16 cellular contexts compared by ENCODE assay signal in the genomic region with DNA sequence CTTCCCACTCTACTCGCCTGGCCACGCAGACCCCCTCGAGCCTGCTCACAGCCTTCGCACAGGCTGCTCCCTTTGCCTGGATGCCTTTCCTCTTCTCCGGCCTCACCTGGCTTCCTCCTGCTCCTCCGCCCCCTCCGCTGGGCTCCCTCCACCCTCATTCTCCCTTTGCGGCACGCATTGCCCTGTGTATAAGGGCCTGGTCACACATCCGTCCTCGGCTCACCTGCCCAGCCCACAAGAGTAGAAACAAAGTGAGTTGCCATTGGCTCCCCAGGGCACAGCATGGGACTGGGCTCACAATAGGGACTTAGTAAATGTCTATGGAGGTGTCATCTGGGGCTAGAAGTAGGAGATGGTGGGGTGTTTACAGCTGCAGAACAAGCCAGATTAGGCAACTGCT. TPM values are rescaled to one million over a fixed set of nuclear protein-coding genes. Genes with fewer than 3 reads are reported as not detected.
DNase-seq lines count a peak whose midpoint lies in the region; ATAC-seq and TF ChIP-seq lines count a peak whose summit lies in the region.
"Had no signal": no experiment of that assay in that cellular context is flagged by ENCODE, and none has a peak within 500 bp of the region (broad histone marks: within the 10 kb centered on the region; RNA-seq: fewer than 3 reads in every experiment).

No MANE protein-coding gene starts in this region.

- H3K27me3 ChIP-seq in HUES48 (ENCODE audit: control insufficient read depth, insufficient read depth, low read length) (peaks cover 25% of the 10 kb centered on the region), ascending aorta (no peaks in the 10 kb centered on the region), liver (ENCODE audit: control insufficient read depth in 4 of 4, insufficient read depth in 4 of 4, low read length in 3 of 4) (no peaks in the 10 kb centered on the region), subcutaneous abdominal adipose tissue (ENCODE audit: control insufficient read depth in 5 of 5, insufficient read depth in 4 of 5, low read length in 5 of 5) (peaks cover 0 to 6% (median 0%) of the 10 kb centered on the region in 5 donors), SJCRH30 (no peaks in the 10 kb centered on the region)

- H3K9ac ChIP-seq in HUES48 (ENCODE audit: low read depth, low read length) (no peak overlapping the region), liver (ENCODE audit: low read depth in 1 of 2, low read length in 2 of 2) (no peak overlapping the region), subcutaneous abdominal adipose tissue (ENCODE audit: low read length in 5 of 5) (peak overlapping the region in 4 of 5 donors; percentile 26 to 75 (median 42))

- no peak for DNase-seq in ascending aorta (ENCODE audit: low spot score in 2 of 2)
- DNase-seq in activated CD8-positive, alpha-beta memory T cell treated with anti-CD3 and anti-CD28 coated beads for 24 hours = no peak
- no peak for DNase-seq in stimulated activated naive CD8-positive, alpha-beta T cell treated with anti-CD3 and anti-CD28 coated beads, Interleukin-15, Interleukin-2, amounts not matched to agents 100 U/mL and 50 U/mL, for 24 hours
- DNase-seq in SJCRH30 = no peak
- DNase-seq: activated CD4-positive, alpha-beta T cell treated with anti-CD3 and anti-CD28 coated beads, Interleukin-2, amount 50 U/mL, for 1 hour; central memory CD4-positive, alpha-beta T cell; islet precursor cell; occipital lobe; stimulated activated CD4-positive, alpha-beta T cell treated with anti-CD3 and anti-CD28 coated beads, Interleukin-4, amount 100 ng/mL, for 24 hours had no signal

- H3K4me3 ChIP-seq in HUES48 (ENCODE audit: low read depth, low read length) = no peak overlapping the region
- peak overlapping the region; percentile 31 to 84 for H3K4me3 ChIP-seq in ascending aorta
- H3K4me3 ChIP-seq in liver (ENCODE audit: low read depth in 1 of 3, low read length in 3 of 3) = no peak overlapping the region
- peak overlapping the region; percentile 75 to 95 (median 80) for H3K4me3 ChIP-seq in subcutaneous abdominal adipose tissue (ENCODE audit: low read depth in 1 of 5, low read length in 5 of 5)
- H3K4me3 ChIP-seq in SJCRH30 = no peak overlapping the region

- ATAC-seq in GM18520 (IDR thresholded peaks at IDR 0.05; ENCODE audit: unreplicated experiment) = no peak
- ATAC-seq in stimulated activated naive CD8-positive, alpha-beta T cell treated with anti-CD3 and anti-CD28 coated beads, Interleukin-15, Interleukin-2, amounts not matched to agents 100 U/mL and 50 U/mL, for 24 hours = no peak
- ATAC-seq: activated T-helper 17 cell treated with anti-CD3 and anti-CD28 coated beads, Interleukin-2, amount 50 U/mL, for 72 hours had no signal

- 82% methylated on average over 11 of the region's 11 CpGs for WGBS in liver

- H3K9me3 ChIP-seq in HUES48 (ENCODE audit: control insufficient read depth, insufficient read depth, low read length) = no peaks in the 10 kb centered on the region
- H3K9me3 ChIP-seq in ascending aorta = no peaks in the 10 kb centered on the region
- no peaks in the 10 kb centered on the region for H3K9me3 ChIP-seq in liver (ENCODE audit: control insufficient read depth in 4 of 4, low read length in 3 of 4)
- H3K9me3 ChIP-seq in subcutaneous abdominal adipose tissue (ENCODE audit: control insufficient read depth in 5 of 5, low read length in 5 of 5) = peaks cover 0 to 3% (median 0%) of the 10 kb centered on the region in 5 donors
- no peaks in the 10 kb centered on the region for H3K9me3 ChIP-seq in SJCRH30 (replicated peaks)

- H3K4me1 ChIP-seq in HUES48 (ENCODE audit: control insufficient read depth, insufficient read depth, low read length) = peaks cover 46% of the 10 kb centered on the region
- H3K4me1 ChIP-seq in ascending aorta = peaks cover 35 to 60% of the 10 kb centered on the region in 2 donors
- H3K4me1 ChIP-seq in liver (ENCODE audit: control insufficient read depth in 4 of 4, insufficient read depth in 4 of 4, low read length in 3 of 4) = peaks cover 3 to 50% (median 16%) of the 10 kb centered on the region in 4 donors
- H3K4me1 ChIP-seq in subcutaneous abdominal adipose tissue (ENCODE audit: control insufficient read depth in 5 of 5, insufficient read depth in 5 of 5, low read length in 5 of 5) = peaks cover 45 to 93% (median 82%) of the 10 kb centered on the region in 5 donors
- peaks cover 30% of the 10 kb centered on the region for H3K4me1 ChIP-seq in SJCRH30

- H3K27ac ChIP-seq in HUES48 (ENCODE audit: low read depth, low read length) (peak overlapping the region; percentile 87), ascending aorta (peak overlapping the region; percentile 85 to 93), liver (ENCODE audit: low read depth in 1 of 2, low read length in 2 of 2) (peak overlapping the region; percentile 57 to 72), subcutaneous abdominal adipose tissue (ENCODE audit: low read depth, low read length) (peak overlapping the region; percentile 97), SJCRH30 (no peak overlapping the region)

- H3K36me3 ChIP-seq in HUES48 (ENCODE audit: control insufficient read depth, insufficient read depth, low read length) = no peaks in the 10 kb centered on the region
- no peaks in the 10 kb centered on the region for H3K36me3 ChIP-seq in ascending aorta
- no peaks in the 10 kb centered on the region for H3K36me3 ChIP-seq in liver (ENCODE audit: control insufficient read depth in 4 of 4, insufficient read depth in 3 of 4, low read depth in 1 of 4, low read length in 3 of 4)
- H3K36me3 ChIP-seq in subcutaneous abdominal adipose tissue (ENCODE audit: control insufficient read depth in 5 of 5, insufficient read depth in 5 of 5, low read length in 5 of 5) = peaks cover 0 to 16% (median 5%) of the 10 kb centered on the region in 5 donors
- H3K36me3 ChIP-seq in SJCRH30 = no peaks in the 10 kb centered on the region

- no peak for TF ChIP-seq RAD21 in liver (IDR thresholded peaks at IDR 0.05)

- TF ChIP-seq CTCF in ascending aorta (IDR thresholded peaks at IDR 0.05) (no peak), liver (IDR thresholded peaks at IDR 0.05; ENCODE audit: low read depth, low read length, missing input control) (no peak)

- intact Hi-C loops in ascending aorta (cut with DNase I) = no loop called here

TF ChIP-seq in liver, 16 proteins besides CTCF, POLR2A, EP300 and RAD21:
- TF ChIP-seq RXRA (IDR thresholded peaks at IDR 0.05) = no peak

RNA-seq across cellular contexts. Expression of a gene that starts 4.2 kb away (rescaled TPM):
- 407 TPM for total RNA-seq in ascending aorta
- total RNA-seq in liver = 10 to 100 TPM; 39.4 to 50.2 TPM
- polyA plus RNA-seq in liver = 10 to 100 TPM; 10.4 to 26.2 TPM
- total RNA-seq in SJCRH30 (2014; rRNA removed; shearing (Covaris generic)) = 91.1 and 95.8 TPM in 2 replicates

RNA-seq across cellular contexts. Expression of a gene that starts 59.3 kb away (rescaled TPM):
- not detected for total RNA-seq in ascending aorta
- total RNA-seq in liver = not detected
- polyA plus RNA-seq in liver = not detected
- total RNA-seq in SJCRH30 (2014; rRNA removed; shearing (Covaris generic)) = not detected in 2 replicates
- total RNA-seq: activated T-helper 17 cell treated with anti-CD3 and anti-CD28 coated beads, Interleukin-2, amount 50 U/mL, for 72 hours; occipital lobe; OCI-LY7; T-helper 2 cell treated with Interferon-gamma antibody and Interleukin-4, amounts not matched to agents 100 ng/mL and 5 ng/mL, for 36 hours had no signal

Comparison
In these comparisons a context has a peak if more than half of its experiments do, and no peak if none do; other contexts are left out.
1. H3K4me3 ChIP-seq: peak in ascending aorta (2 of 2) and subcutaneous abdominal adipose tissue (5 of 5); none in HUES48 (single experiment), liver (0 of 3) and SJCRH30 (single experiment).
2. H3K9ac ChIP-seq: peak in subcutaneous abdominal adipose tissue (4 of 5); none in HUES48 (single experiment) and liver (0 of 2).